Comparison of ENCODE assay signal across 12 cellular contexts in the genomic region with DNA sequence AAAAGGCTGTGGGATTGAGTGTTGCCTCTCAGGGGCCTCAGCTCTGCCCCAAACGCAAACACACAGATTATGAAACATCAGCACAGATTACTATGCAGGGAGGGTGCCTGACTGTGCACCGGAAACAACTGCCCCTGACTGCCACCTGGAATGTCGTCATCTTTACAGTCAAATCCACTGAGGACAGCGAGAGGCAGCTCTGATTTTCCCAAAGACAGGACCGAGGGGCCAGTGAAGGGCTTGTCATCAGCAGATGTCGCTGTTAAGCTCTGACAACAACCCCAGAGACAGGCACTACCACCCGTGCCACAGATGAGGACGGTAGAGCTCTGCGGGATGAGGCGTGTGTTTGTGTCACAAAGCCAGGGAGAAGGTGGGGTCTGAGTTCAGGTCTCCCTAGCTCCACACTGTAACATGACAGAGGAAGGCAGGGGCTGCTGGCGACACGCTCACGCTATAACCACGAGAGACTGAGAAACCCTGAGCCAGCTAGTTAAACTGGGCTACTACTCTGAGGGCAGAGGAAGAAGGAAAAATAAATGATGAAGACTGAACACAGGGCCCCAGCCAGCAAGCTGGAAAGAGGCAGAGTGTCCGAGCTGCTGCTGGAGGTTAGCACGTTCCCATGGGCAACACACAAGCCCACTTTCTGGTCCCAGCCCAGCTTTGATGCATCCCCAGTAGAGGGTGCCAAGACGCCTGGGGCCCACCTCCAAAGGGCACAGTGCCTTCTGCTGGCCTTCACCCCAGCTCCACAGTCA. TPM values are rescaled to one million over a fixed set of nuclear protein-coding genes. Genes with fewer than 3 reads are reported as not detected.
DNase-seq lines count a peak whose midpoint lies in the region; ATAC-seq and TF ChIP-seq lines count a peak whose summit lies in the region.
"Had no signal": no experiment of that assay in that cellular context is flagged by ENCODE, and none has a peak within 500 bp of the region (broad histone marks: within the 10 kb centered on the region; RNA-seq: fewer than 3 reads in every experiment).

No MANE protein-coding gene starts in this region.

- H3K27me3 ChIP-seq in breast epithelium (no peaks in the 10 kb centered on the region), RWPE2 (ENCODE audit: insufficient read depth, poor library complexity, severe bottlenecking) (no peaks in the 10 kb centered on the region), vagina (no peaks in the 10 kb centered on the region)
- H3K27me3 ChIP-seq: BLaER1 treated with 17β-estradiol and CSF1 and Interleukin-3, amounts not matched to agents 10 nM and 100 nM had no signal

- CTCF ChIA-PET in MCF 10A (lab: Yijun Ruan, JAX) = interaction anchor here (0.6 to 2.4 kb wide), 7 partner anchors 9 to 214 kb away, joined by 3 to 6 read pairs (median 4); no protein-coding TSS in a partner anchor

- no peaks in the 10 kb centered on the region for H3K27me3 Mint-ChIP-seq in MCF 10A (ENCODE audit: insufficient read depth, unreplicated experiment)

- H3K4me1 Mint-ChIP-seq in MCF 10A (ENCODE audit: insufficient read depth, unreplicated experiment) = no peaks in the 10 kb centered on the region
- H3K4me1 Mint-ChIP-seq: T-cell had no signal

- no peaks in the 10 kb centered on the region for H3K9me3 Mint-ChIP-seq in MCF 10A (ENCODE audit: unreplicated experiment)
- H3K9me3 Mint-ChIP-seq: T-cell had no signal

- TF ChIP-seq POLR2A in breast epithelium (IDR thresholded peaks at IDR 0.05) (no peak), vagina (IDR thresholded peaks at IDR 0.05) (no peak)

- BruUV-seq in MCF 10A (replicated peaks; lab: Mats Ljungman, UMichigan) = no TSS peak

- no peak overlapping the region for H3K27ac Mint-ChIP-seq in MCF 10A (ENCODE audit: low read depth, unreplicated experiment)
- H3K27ac Mint-ChIP-seq: activated naive CD8-positive, alpha-beta T cell; T-cell had no signal

- H3K36me3 ChIP-seq in breast epithelium (no peaks in the 10 kb centered on the region), RWPE2 (ENCODE audit: low read depth) (peaks cover 9% of the 10 kb centered on the region; the same call in 1 of the 2 replicates), vagina (no peaks in the 10 kb centered on the region)
- H3K36me3 ChIP-seq: BLaER1 treated with 17β-estradiol and CSF1 and Interleukin-3, amounts not matched to agents 10 nM and 100 nM had no signal

- DNase-seq in MCF 10A (ENCODE audit: unreplicated experiment) (peak; percentile 14), breast epithelium (ENCODE audit: low spot score in 2 of 2) (no peak), RWPE2 (ENCODE audit: low spot score) (no peak), hypothalamus (lab: John Stamatoyannopoulos, UW) (peak in 37 of 51 donors; percentile 13 to 77 (median 46)), vagina (ENCODE audit: extremely low spot score in 2 of 2) (peak in 1 of 2 donors; percentile 79), posterior vena cava (ENCODE audit: low spot score) (no peak)
- no peak for DNase-seq in activated CD4-positive, CD25-positive, alpha-beta regulatory T cell treated with anti-CD3 and anti-CD28 coated beads, Interleukin-2, amount 50 U/mL, for 72 hours
- DNase-seq: small intestine, T-cell had no signal

- H3K4me3 ChIP-seq in breast epithelium (no peak overlapping the region), RWPE2 (ENCODE audit: severe bottlenecking) (no peak overlapping the region), vagina (no peak overlapping the region)
- H3K4me3 ChIP-seq: BLaER1 treated with 17β-estradiol and CSF1 and Interleukin-3, amounts not matched to agents 10 nM and 100 nM had no signal

- TF ChIP-seq CTCF in MCF 10A (IDR thresholded peaks at IDR 0.05; ENCODE audit: unreplicated experiment) (peak; percentile 10), breast epithelium (IDR thresholded peaks at IDR 0.05) (no peak), RWPE2 (IDR thresholded peaks at IDR 0.05; ENCODE audit: poor library complexity, severe bottlenecking) (peak; percentile 17), vagina (IDR thresholded peaks at IDR 0.05) (no peak)

- H3K4me3 Mint-ChIP-seq in MCF 10A (ENCODE audit: unreplicated experiment) = no peak overlapping the region
- H3K4me3 Mint-ChIP-seq: activated naive CD8-positive, alpha-beta T cell; T-cell had no signal

- no peaks in the 10 kb centered on the region for H3K36me3 Mint-ChIP-seq in MCF 10A (ENCODE audit: insufficient read depth, unreplicated experiment)
- H3K36me3 Mint-ChIP-seq: activated naive CD8-positive, alpha-beta T cell; T-cell had no signal

- POLR2A ChIA-PET in MCF 10A (lab: Yijun Ruan, JAX) = interaction anchor here (0.8 kb wide), 1 partner anchor 18 kb away, joined by 3 read pairs; no protein-coding TSS in a partner anchor

- intact Hi-C loops in MCF 10A (cut with micrococcal nuclease) = no loop called here
- intact Hi-C loops in breast epithelium (cut with DNase I; ENCODE audit: low total_unique reads) = no loop called here
- intact Hi-C loops in vagina (cut with DNase I) = no loop called here
- intact Hi-C loops in posterior vena cava (cut with DNase I) = no loop called here

- H3K27ac ChIP-seq in breast epithelium (peak overlapping the region in 1 of 2 donors; percentile 27), RWPE2 (ENCODE audit: poor library complexity, severe bottlenecking) (no peak overlapping the region), vagina (peak overlapping the region; percentile 5)
- H3K27ac ChIP-seq: BLaER1 treated with 17β-estradiol and CSF1 and Interleukin-3, amounts not matched to agents 10 nM and 100 nM had no signal

- H3K4me1 ChIP-seq in breast epithelium = no peaks in the 10 kb centered on the region
- no peaks in the 10 kb centered on the region for H3K4me1 ChIP-seq in RWPE2 (ENCODE audit: insufficient read depth, poor library complexity, severe bottlenecking)
- H3K4me1 ChIP-seq in vagina = peaks cover 21% of the 10 kb centered on the region

- H3K9me3 ChIP-seq in breast epithelium (no peaks in the 10 kb centered on the region), RWPE2 (ENCODE audit: severe bottlenecking) (no peaks in the 10 kb centered on the region), vagina (no peaks in the 10 kb centered on the region)
- H3K9me3 ChIP-seq: BLaER1 treated with 17β-estradiol and CSF1 and Interleukin-3, amounts not matched to agents 10 nM and 100 nM had no signal

- no peak for ATAC-seq in RWPE2 (ENCODE audit: low read depth)
- ATAC-seq in GM21825 (IDR thresholded peaks at IDR 0.05; ENCODE audit: unreplicated experiment) = no peak
- ATAC-seq: T-cell had no signal

RNA-seq across cellular contexts. Expression of gene PARD6G, which starts 47.0 kb away (rescaled TPM):
- total RNA-seq in MCF 10A (2022) (8.1 and 8.2 TPM in 2 replicates), breast epithelium (10 to 100 TPM in 2 of 3 donors, 1 to 10 TPM in 1; 1.9 to 14.4 (median 13.8) TPM), vagina (32.7 TPM), posterior vena cava (1 to 10 TPM; 5.1 to 6.7 TPM)

Comparison
In these comparisons a context has a peak if more than half of its experiments do, and no peak if none do; other contexts are left out.
1. DNase-seq: peak in MCF 10A (single experiment) and hypothalamus (37 of 51); none in breast epithelium (0 of 2), RWPE2 (single experiment), posterior vena cava (single experiment) and activated CD4-positive, CD25-positive, alpha-beta regulatory T cell treated with anti-CD3 and anti-CD28 coated beads, Interleukin-2, amount 50 U/mL, for 72 hours (single experiment).
2. CTCF ChIP-seq: peak in MCF 10A (single experiment) and RWPE2 (single experiment); none in breast epithelium (0 of 3) and vagina (0 of 3).